8 cellular contexts compared by ENCODE assay signal in genomic region chr1:36369061-36369470, GRCh38. TPM values are rescaled to one million over a fixed set of nuclear protein-coding genes. Genes with fewer than 3 reads are reported as not detected.
A peak's percentile ranks its signal among the peaks of the same experiment; 100 is the strongest.
DNase-seq lines count a peak whose midpoint lies in the region; ATAC-seq and TF ChIP-seq lines count a peak whose summit lies in the region.

No MANE protein-coding gene starts in this region.

- ATAC-seq in aorta (ENCODE audit: low FRiP score): peak; percentile 82
- no peak for ATAC-seq in HG03378 (IDR thresholded peaks at IDR 0.05; ENCODE audit: unreplicated experiment)

- H3K36me3 Mint-ChIP-seq in activated naive CD4-positive, alpha-beta T cell treated with anti-CD3 and anti-CD28 coated beads, Interleukin-2, amount 10 ng/mL, durations not matched to agents 7 days and 5 days: peaks cover 18% of the 10 kb centered on the region
- no peaks in the 10 kb centered on the region for H3K36me3 Mint-ChIP-seq in glutamatergic neuron (ENCODE audit: unreplicated experiment)

- peaks cover 0 to 2% of the 10 kb centered on the region in 2 donors for H3K4me1 ChIP-seq in aorta (ENCODE audit: control insufficient read depth in 1 of 2, insufficient read depth in 2 of 2, low read length in 2 of 2)

- H3K9me3 ChIP-seq in aorta (ENCODE audit: control insufficient read depth, low read length): no peaks in the 10 kb centered on the region

- no peaks in the 10 kb centered on the region for H3K27me3 ChIP-seq in aorta (ENCODE audit: control insufficient read depth in 1 of 2, insufficient read depth in 2 of 2, low read length in 1 of 2)

- DNase-seq in GM10248 (ENCODE audit: extremely low spot score) (peak; percentile 85), MV-4-11 (lab: John Stamatoyannopoulos, UW) (peak; percentile 37), SKM-1 (lab: John Stamatoyannopoulos, UW; ENCODE audit: unreplicated experiment) (peak; percentile 63), glutamatergic neuron (peak; percentile 88), posterior vena cava (ENCODE audit: low spot score) (peak; percentile 89), aorta (peak; percentile 75 to 90)
- DNase-seq in activated naive CD4-positive, alpha-beta T cell treated with anti-CD3 and anti-CD28 coated beads, Interleukin-2, amount 10 ng/mL, durations not matched to agents 7 days and 5 days: peak; percentile 89

- H3K27ac ChIP-seq in aorta (ENCODE audit: low read depth in 1 of 2, low read length in 2 of 2): no peak overlapping the region

- no peaks in the 10 kb centered on the region for H3K36me3 ChIP-seq in aorta (ENCODE audit: control insufficient read depth in 1 of 2, insufficient read depth in 2 of 2, low read length in 1 of 2)

- CTCF ChIA-PET in GM10248 (lab: Yijun Ruan, JAX): interaction anchor here (0.7 to 4.8 kb wide), 23 partner anchors 8 to 237 kb away, joined by 3 to 63 read pairs (median 8); partner anchors contain the start of genes EVA1B, SH3D21, STK40 and TRAPPC3
- CTCF ChIA-PET in activated naive CD4-positive, alpha-beta T cell treated with anti-CD3 and anti-CD28 coated beads, Interleukin-2, amount 10 ng/mL, durations not matched to agents 7 days and 5 days (lab: Charles Lee): interaction anchor here (1.1 to 5.2 kb wide), 18 partner anchors 9 to 219 kb away, joined by 3 to 83 read pairs (median 7); partner anchors contain the start of genes LSM10, SH3D21, STK40 and TRAPPC3

- intact Hi-C loops in posterior vena cava (cut with DNase I): loop anchor here in 1 of 2 donors (5.0 kb wide), 1 partner anchor 62 kb away; the partner anchor contains the start of gene SH3D21
- intact Hi-C loops in aorta (cut with DNase I): no loop called here

- H3K4me3 Mint-ChIP-seq in activated naive CD4-positive, alpha-beta T cell treated with anti-CD3 and anti-CD28 coated beads, Interleukin-2, amount 10 ng/mL, durations not matched to agents 7 days and 5 days: no peak overlapping the region
- no peak overlapping the region for H3K4me3 Mint-ChIP-seq in glutamatergic neuron (ENCODE audit: unreplicated experiment)

- H3K4me3 ChIP-seq in aorta (ENCODE audit: low read length in 2 of 2): no peak overlapping the region

- WGBS in aorta, 2 donors: 25 to 31% methylated on average over 2 of the region's 2 CpGs

- peaks cover 76% of the 10 kb centered on the region for H3K4me1 Mint-ChIP-seq in activated naive CD4-positive, alpha-beta T cell treated with anti-CD3 and anti-CD28 coated beads, Interleukin-2, amount 10 ng/mL, durations not matched to agents 7 days and 5 days
- peaks cover 59% of the 10 kb centered on the region for H3K4me1 Mint-ChIP-seq in glutamatergic neuron (ENCODE audit: low read depth, unreplicated experiment)

- TF ChIP-seq CTCF in GM10248 (IDR thresholded peaks at IDR 0.05; ENCODE audit: control extremely low read depth, extremely low read depth, low read depth, missing control alignments) (peak; percentile 91), glutamatergic neuron (IDR thresholded peaks at IDR 0.05; ENCODE audit: partially characterized antibody, unreplicated experiment) (peak; percentile 96)

- H3K27me3 Mint-ChIP-seq in activated naive CD4-positive, alpha-beta T cell treated with anti-CD3 and anti-CD28 coated beads, Interleukin-2, amount 10 ng/mL, durations not matched to agents 7 days and 5 days: no peaks in the 10 kb centered on the region
- H3K27me3 Mint-ChIP-seq in glutamatergic neuron (ENCODE audit: unreplicated experiment): peaks cover 6% of the 10 kb centered on the region

- POLR2A ChIA-PET in GM10248 (lab: Yijun Ruan, JAX): no interaction called here

- H3K9me3 Mint-ChIP-seq in activated naive CD4-positive, alpha-beta T cell treated with anti-CD3 and anti-CD28 coated beads, Interleukin-2, amount 10 ng/mL, durations not matched to agents 7 days and 5 days: no peaks in the 10 kb centered on the region
- H3K9me3 Mint-ChIP-seq in glutamatergic neuron (ENCODE audit: unreplicated experiment): peaks cover 9% of the 10 kb centered on the region

- H3K27ac Mint-ChIP-seq in activated naive CD4-positive, alpha-beta T cell treated with anti-CD3 and anti-CD28 coated beads, Interleukin-2, amount 10 ng/mL, durations not matched to agents 7 days and 5 days: peak overlapping the region; percentile 96
- peak overlapping the region; percentile 62 for H3K27ac Mint-ChIP-seq in glutamatergic neuron (ENCODE audit: unreplicated experiment)

RNA-seq across cellular contexts. Expression of gene STK40, which starts 16.7 kb away (rescaled TPM):
- total RNA-seq in glutamatergic neuron (ENCODE audit: unreplicated experiment): 52.9 TPM
- total RNA-seq in posterior vena cava: 10 to 100 TPM; 68.5 to 94.8 TPM
- 10 to 100 TPM; 63.9 to 95.7 TPM for total RNA-seq in aorta
- 10 to 100 TPM; 33.2 to 35.4 TPM for polyA plus RNA-seq in aorta

RNA-seq across cellular contexts. Expression of gene LSM10, which starts 28.6 kb away (rescaled TPM):
- 44.4 TPM for total RNA-seq in glutamatergic neuron (ENCODE audit: unreplicated experiment)
- total RNA-seq in posterior vena cava: 10 to 100 TPM; 30.7 to 34.8 TPM
- 10 to 100 TPM; 30.1 TPM for total RNA-seq in aorta
- 10 to 100 TPM; 39.6 to 57.7 TPM for polyA plus RNA-seq in aorta

RNA-seq across cellular contexts. Expression of gene EVA1B, which starts 45.6 kb away (rescaled TPM):
- 1.5 TPM for total RNA-seq in glutamatergic neuron (ENCODE audit: unreplicated experiment)
- total RNA-seq in posterior vena cava: 10 to 100 TPM; 38.0 to 39.5 TPM
- total RNA-seq in aorta: 10 to 100 TPM; 44.7 to 58.3 TPM
- 100 to 1,000 TPM in 1 of 2 donors, 10 to 100 TPM in 1; 38.2 to 165 TPM for polyA plus RNA-seq in aorta

Comparison
In these comparisons a context has a peak if more than half of its experiments do, and no peak if none do; other contexts are left out.
1. DNase-seq: peak in every context shown above with its lines; median percentile 89 in activated naive CD4-positive, alpha-beta T cell treated with anti-CD3 and anti-CD28 coated beads, Interleukin-2, amount 10 ng/mL, durations not matched to agents 7 days and 5 days; 89 in posterior vena cava; 88 in glutamatergic neuron; 85 in GM10248; 82 in aorta; 63 in SKM-1; 37 in MV-4-11.
2. RNA of gene EVA1B, which starts 45.6 kb away (total RNA-seq): 44.7 to 58.3 TPM in aorta and 38.0 to 39.5 TPM in posterior vena cava; 1.5 TPM in glutamatergic neuron (single experiment); every median in the first group is over 10 times any median in the second.